10 cellular contexts compared by ENCODE assay signal in the genomic region with DNA sequence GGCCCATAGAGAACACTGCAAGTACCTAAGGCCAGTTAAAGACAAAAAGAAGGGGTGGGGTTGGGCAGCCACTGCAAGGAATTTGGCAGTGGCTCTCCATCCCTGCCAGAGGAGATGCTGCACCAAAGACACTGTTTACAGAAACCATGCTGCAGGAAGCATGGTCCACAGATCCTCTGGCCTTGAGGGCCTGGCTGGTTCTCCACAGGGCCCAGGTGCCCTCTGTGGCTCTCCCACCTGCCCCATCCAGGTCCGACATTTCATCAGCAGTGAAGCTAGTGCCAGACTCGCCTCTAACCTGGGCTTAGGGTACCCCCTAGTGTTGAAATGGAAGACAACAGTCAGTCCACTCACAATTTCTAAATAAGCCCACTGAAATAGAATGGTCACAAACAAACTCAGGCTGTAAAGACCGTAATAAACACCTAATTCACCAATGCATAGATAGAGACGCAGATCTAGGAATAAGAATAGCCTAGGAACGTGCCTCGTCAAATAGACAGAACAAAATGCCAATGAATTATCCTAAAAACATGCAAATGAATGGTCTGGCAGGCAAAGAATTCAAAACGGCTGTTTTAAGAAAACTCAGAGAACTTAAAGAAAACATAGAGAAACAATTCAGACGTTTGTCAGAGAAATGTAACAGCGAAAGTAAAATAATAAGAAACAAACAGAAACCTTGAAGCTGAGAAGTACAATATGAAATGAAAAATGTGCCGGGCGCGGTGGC. TPM values are rescaled to one million over a fixed set of nuclear protein-coding genes. Genes with fewer than 3 reads are reported as not detected.
DNase-seq lines count a peak whose midpoint lies in the region; ATAC-seq lines count a peak whose summit lies in the region.
"Had no signal": no experiment of that assay in that cellular context is flagged by ENCODE, and none has a peak within 500 bp of the region (broad histone marks: within the 10 kb centered on the region; RNA-seq: fewer than 3 reads in every experiment).

No MANE protein-coding gene starts in this region.

- DNase-seq in GDM1 (lab: John Stamatoyannopoulos, UW) (peak; percentile 68), M059J (ENCODE audit: low read depth) (peak; percentile 40), RKO (ENCODE audit: low spot score) (peak; percentile 11), iris pigment epithelial cell (ENCODE audit: low read depth) (peak; percentile 45)
- DNase-seq in activated naive CD8-positive, alpha-beta T cell treated with anti-CD3 and anti-CD28 coated beads, Interleukin-2, amount 50 U/mL, for 24 hours: peak; percentile 37
- DNase-seq in stimulated activated CD4-positive, alpha-beta T cell treated with anti-CD3 and anti-CD28 coated beads, TNF-alpha, amount 100 ng/mL, for 4 hours (ENCODE audit: low read depth in 3 of 3): peak in 2 of 3 experiments; percentile 2 to 15

- H3K9me3 Mint-ChIP-seq in activated naive CD8-positive, alpha-beta T cell treated with anti-CD3 and anti-CD28 coated beads, Interleukin-2, amount 50 U/mL, for 24 hours: no peaks in the 10 kb centered on the region
- H3K9me3 Mint-ChIP-seq: stimulated activated naive CD8-positive, alpha-beta T cell treated with anti-CD3 and anti-CD28 coated beads, Interleukin-15, Interleukin-2, amounts not matched to agents 100 ng/mL and 50 ng/mL, for 24 hours had no signal

- no peak overlapping the region for H3K4me3 Mint-ChIP-seq in activated naive CD8-positive, alpha-beta T cell treated with anti-CD3 and anti-CD28 coated beads, Interleukin-2, amount 50 U/mL, for 24 hours
- H3K4me3 Mint-ChIP-seq: activated naive CD8-positive, alpha-beta T cell; stimulated activated naive CD8-positive, alpha-beta T cell treated with anti-CD3 and anti-CD28 coated beads, Interleukin-15, Interleukin-2, amounts not matched to agents 100 ng/mL and 50 ng/mL, for 24 hours had no signal

- ATAC-seq in activated naive CD8-positive, alpha-beta T cell treated with anti-CD3 and anti-CD28 coated beads, Interleukin-2, amount 50 U/mL, for 24 hours: peak; percentile 81
- ATAC-seq in GM21528 (IDR thresholded peaks at IDR 0.05; ENCODE audit: low FRiP score, unreplicated experiment) (no peak), GM18907 (IDR thresholded peaks at IDR 0.05; ENCODE audit: unreplicated experiment) (no peak)

- H3K27ac Mint-ChIP-seq in activated naive CD8-positive, alpha-beta T cell treated with anti-CD3 and anti-CD28 coated beads, Interleukin-2, amount 50 U/mL, for 24 hours: no peak overlapping the region
- H3K27ac Mint-ChIP-seq: activated naive CD8-positive, alpha-beta T cell; stimulated activated naive CD8-positive, alpha-beta T cell treated with anti-CD3 and anti-CD28 coated beads, Interleukin-15, Interleukin-2, amounts not matched to agents 100 ng/mL and 50 ng/mL, for 24 hours had no signal

- H3K4me1 Mint-ChIP-seq in activated naive CD8-positive, alpha-beta T cell treated with anti-CD3 and anti-CD28 coated beads, Interleukin-2, amount 50 U/mL, for 24 hours: no peaks in the 10 kb centered on the region

- H3K36me3 Mint-ChIP-seq in activated naive CD8-positive, alpha-beta T cell treated with anti-CD3 and anti-CD28 coated beads, Interleukin-2, amount 50 U/mL, for 24 hours (ENCODE audit: low read depth): no peaks in the 10 kb centered on the region
- H3K36me3 Mint-ChIP-seq: activated naive CD8-positive, alpha-beta T cell had no signal

- peaks cover 12% of the 10 kb centered on the region for H3K27me3 Mint-ChIP-seq in activated naive CD8-positive, alpha-beta T cell treated with anti-CD3 and anti-CD28 coated beads, Interleukin-2, amount 50 U/mL, for 24 hours

RNA-seq across cellular contexts. Expression of gene LYPD4, which starts 23.3 kb away (rescaled TPM):
- not detected in 2 replicates for total RNA-seq in M059J (2014; rRNA removed; shearing (Covaris generic))

RNA-seq across cellular contexts. Expression of gene DMRTC2, which starts 23.7 kb away (rescaled TPM):
- not detected in 2 replicates for total RNA-seq in M059J (2014; rRNA removed; shearing (Covaris generic))

RNA-seq across cellular contexts. Expression of gene CEACAM3, which starts 24.8 kb away (rescaled TPM):
- total RNA-seq in M059J (2014; rRNA removed; shearing (Covaris generic)): not detected in 2 replicates

RNA-seq across cellular contexts. Expression of gene RPS19, which starts 38.9 kb away (rescaled TPM):
- 919 and 1,304 TPM in 2 replicates for total RNA-seq in M059J (2014; rRNA removed; shearing (Covaris generic))

RNA-seq across cellular contexts. Expression of gene CD79A, which starts 55.9 kb away (rescaled TPM):
- 0.12 TPM in 1 of 2 replicates, not detected in the other for total RNA-seq in M059J (2014; rRNA removed; shearing (Covaris generic))

Comparison
In these comparisons a context has a peak if more than half of its experiments do, and no peak if none do; other contexts are left out.
1. DNase-seq: peak in every context shown above with its lines; median percentile 68 in GDM1; 45 in iris pigment epithelial cell; 40 in M059J; 37 in activated naive CD8-positive, alpha-beta T cell treated with anti-CD3 and anti-CD28 coated beads, Interleukin-2, amount 50 U/mL, for 24 hours; 11 in RKO; 8 in stimulated activated CD4-positive, alpha-beta T cell treated with anti-CD3 and anti-CD28 coated beads, TNF-alpha, amount 100 ng/mL, for 4 hours.